8 cellular contexts compared by ENCODE assay signal in genomic region chr6:2999005-2999620, GRCh38. TPM values are rescaled to one million over a fixed set of nuclear protein-coding genes. Genes with fewer than 3 reads are reported as not detected.
DNase-seq lines count a peak whose midpoint lies in the region; ATAC-seq and TF ChIP-seq lines count a peak whose summit lies in the region.

No MANE protein-coding gene starts in this region.

- H3K4me3 ChIP-seq in Karpas-422 (ENCODE audit: low read length): peak overlapping the region; percentile 66
- peak overlapping the region; percentile 82 for H3K4me3 ChIP-seq in left ventricle myocardium inferior
- H3K4me3 ChIP-seq in retinal pigment epithelial cell (ENCODE audit: low read length): peak overlapping the region; percentile 65

- no peak overlapping the region for H3K27ac ChIP-seq in Karpas-422 (ENCODE audit: low read length)
- peak overlapping the region; percentile 93 for H3K27ac ChIP-seq in left ventricle myocardium inferior (replicated peaks)

- no peaks in the 10 kb centered on the region for H3K9me3 Mint-ChIP-seq in activated naive CD4-positive, alpha-beta T cell treated with anti-CD3 and anti-CD28 coated beads, Interleukin-2, amount 50 U/mL, for 24 hours

- ATAC-seq in GM21447 (IDR thresholded peaks at IDR 0.05; ENCODE audit: unreplicated experiment) (peak; percentile 26), GM18907 (IDR thresholded peaks at IDR 0.05; ENCODE audit: unreplicated experiment) (no peak)

- peaks cover 21% of the 10 kb centered on the region for H3K4me1 Mint-ChIP-seq in activated naive CD4-positive, alpha-beta T cell treated with anti-CD3 and anti-CD28 coated beads, Interleukin-2, amount 50 U/mL, for 24 hours

- peak overlapping the region; percentile 68 for H3K4me2 ChIP-seq in Karpas-422 (ENCODE audit: low read depth, low read length, poor library complexity, severe bottlenecking)

- peak; percentile 76 for DNase-seq in DMS53 treated with DMSO at 0.1 percent for 48 hours (lab: John Stamatoyannopoulos, UW; ENCODE audit: unreplicated experiment)
- no peak for DNase-seq in Karpas-422
- no peak for DNase-seq in left ventricle myocardium inferior
- DNase-seq in retinal pigment epithelial cell (ENCODE audit: low read depth): no peak
- DNase-seq in NCI-H69 (lab: John Stamatoyannopoulos, UW): no peak

- H3K4me1 ChIP-seq in Karpas-422 (ENCODE audit: low read length) (peaks cover 26% of the 10 kb centered on the region), left ventricle myocardium inferior (peaks cover 37% of the 10 kb centered on the region)

- no peak for TF ChIP-seq CTCF in left ventricle myocardium inferior (IDR thresholded peaks at IDR 0.05; ENCODE audit: borderline replicate concordance)
- TF ChIP-seq CTCF in retinal pigment epithelial cell (conservative IDR thresholded peaks at IDR 0.05; ENCODE audit: low read depth, low read length): no peak

- H3K27me3 ChIP-seq in Karpas-422 (ENCODE audit: low read length) (no peaks in the 10 kb centered on the region), left ventricle myocardium inferior (ENCODE audit: low read depth) (no peaks in the 10 kb centered on the region)

- intact Hi-C loops in left ventricle myocardium inferior (cut with micrococcal nuclease): loop anchor here (5.0 kb wide), 1 partner anchor 58 kb away; no protein-coding TSS in a partner anchor

- H3K36me3 ChIP-seq in Karpas-422 (ENCODE audit: insufficient read depth, low read length) (no peaks in the 10 kb centered on the region), left ventricle myocardium inferior (peaks cover 2% of the 10 kb centered on the region)

- no peaks in the 10 kb centered on the region for H4K20me1 ChIP-seq in Karpas-422 (ENCODE audit: insufficient read depth, low read depth, low read length)

- H3K79me2 ChIP-seq in Karpas-422 (ENCODE audit: low read length): no peaks in the 10 kb centered on the region

- no peaks in the 10 kb centered on the region for H3K9me3 ChIP-seq in Karpas-422 (ENCODE audit: low read length)
- no peaks in the 10 kb centered on the region for H3K9me3 ChIP-seq in left ventricle myocardium inferior (replicated peaks)

- no peaks in the 10 kb centered on the region for H3K36me3 Mint-ChIP-seq in activated naive CD4-positive, alpha-beta T cell treated with anti-CD3 and anti-CD28 coated beads, Interleukin-2, amount 50 U/mL, for 24 hours

- H3K27ac Mint-ChIP-seq in activated naive CD4-positive, alpha-beta T cell treated with anti-CD3 and anti-CD28 coated beads, Interleukin-2, amount 50 U/mL, for 24 hours: peak overlapping the region; percentile 86

- H2AFZ ChIP-seq in Karpas-422 (ENCODE audit: low read length): no peak overlapping the region

- peak overlapping the region; percentile 47 for H3K9ac ChIP-seq in Karpas-422 (ENCODE audit: low read length)

- H3K27me3 Mint-ChIP-seq in activated naive CD4-positive, alpha-beta T cell treated with anti-CD3 and anti-CD28 coated beads, Interleukin-2, amount 50 U/mL, for 24 hours: no peaks in the 10 kb centered on the region

- H3K4me3 Mint-ChIP-seq in activated naive CD4-positive, alpha-beta T cell treated with anti-CD3 and anti-CD28 coated beads, Interleukin-2, amount 50 U/mL, for 24 hours: peak overlapping the region; percentile 83

- no peaks in the 10 kb centered on the region for H3K9me2 ChIP-seq in Karpas-422 (replicated peaks; ENCODE audit: insufficient read depth, low read length)

RNA-seq across cellular contexts. Expression of gene NQO2, which starts 0.6 kb away (rescaled TPM):
- 5.5 and 9.1 TPM in 2 replicates for total RNA-seq in Karpas-422 (2014; rRNA removed; shearing (Covaris generic); ENCODE audit: low replicate concordance)
- total RNA-seq in left ventricle myocardium inferior: 51.1 TPM

RNA-seq across cellular contexts. Expression of gene SERPINB6, which starts 27.7 kb away (rescaled TPM):
- total RNA-seq in Karpas-422 (2014; rRNA removed; shearing (Covaris generic); ENCODE audit: low replicate concordance): not detected in 2 replicates
- total RNA-seq in left ventricle myocardium inferior: 233 TPM

Comparison
In these comparisons a context has a peak if more than half of its experiments do, and no peak if none do; other contexts are left out.
1. RNA of gene SERPINB6, which starts 27.7 kb away (total RNA-seq): 233 TPM in left ventricle myocardium inferior (single experiment); not detected in Karpas-422; every median in the first group is over 100 times any median in the second.
2. Peak in every context shown above with its lines, with median percentiles within 50 percentile points of each other: H3K4me3 ChIP-seq.